12 cellular contexts compared by ENCODE assay signal in genomic region chrX:45506149-45506768, GRCh38.
A peak's percentile ranks its signal among the peaks of the same experiment; 100 is the strongest.
DNase-seq lines count a peak whose midpoint lies in the region; ATAC-seq, FAIRE-seq and TF ChIP-seq lines count a peak whose summit lies in the region.
"Had no signal": no experiment of that assay in that cellular context is flagged by ENCODE, and none has a peak within 500 bp of the region (broad histone marks: within the 10 kb centered on the region; RNA-seq: fewer than 3 reads in every experiment).

No MANE protein-coding gene starts in this region.

- H3K4me3 ChIP-seq in HUES48 (ENCODE audit: low read depth, low read length) (no peak overlapping the region), ascending aorta (no peak overlapping the region), kidney (ENCODE audit: low read length in 2 of 2) (no peak overlapping the region), skeletal muscle tissue (ENCODE audit: low read length in 3 of 3) (no peak overlapping the region)

- no peak for TF ChIP-seq CTCF in ascending aorta (IDR thresholded peaks at IDR 0.05)
- no peak for TF ChIP-seq CTCF in kidney (IDR thresholded peaks at IDR 0.05; ENCODE audit: borderline replicate concordance, extremely low read depth, insufficient read depth)

- no peak for FAIRE-seq in kidney (lab: Jason Lieb, UNC)

- no peaks in the 10 kb centered on the region for H3K36me3 Mint-ChIP-seq in activated CD8-positive, alpha-beta memory T cell treated with anti-CD3 and anti-CD28 coated beads, Interleukin-2, amount 10 ng/mL, durations not matched to agents 7 days and 5 days
- H3K36me3 Mint-ChIP-seq: CD4-positive, alpha-beta memory T cell had no signal

- intact Hi-C loops in ascending aorta (cut with DNase I) (loop anchor here (5.0 to 10.0 kb wide), 3 partner anchors 151 to 206 kb away; no protein-coding TSS in a partner anchor), kidney (cut with DNase I) (no loop called here)

- H3K4me3 Mint-ChIP-seq in activated CD8-positive, alpha-beta memory T cell treated with anti-CD3 and anti-CD28 coated beads, Interleukin-2, amount 10 ng/mL, durations not matched to agents 7 days and 5 days, result no peak overlapping the region
- H3K4me3 Mint-ChIP-seq: CD4-positive, alpha-beta memory T cell had no signal

- DNase-seq in ascending aorta (ENCODE audit: low spot score in 2 of 2) (no peak), kidney (no peak), foreskin melanocyte (no peak)
- no peak for DNase-seq in activated CD8-positive, alpha-beta memory T cell treated with anti-CD3 and anti-CD28 coated beads, Interleukin-2, amount 10 ng/mL, durations not matched to agents 7 days and 5 days
- DNase-seq in stimulated activated CD4-positive, alpha-beta T cell treated with anti-CD3 and anti-CD28 coated beads, Interleukin-2, amount 100 ng/mL, for 48 hours, result no peak
- DNase-seq: activated gamma-delta T cell; CD4-positive, alpha-beta memory T cell; NCI-H1092 treated with DMSO at 0.1 percent for 48 hours had no signal

- H3K27ac ChIP-seq in HUES48 (ENCODE audit: low read depth, low read length) (peak overlapping the region; percentile 82), ascending aorta (peak overlapping the region; percentile 3 to 24), kidney (ENCODE audit: low read depth in 2 of 2, low read length in 2 of 2) (peak overlapping the region; percentile 43 to 69), skeletal muscle tissue (ENCODE audit: low read depth, low read length) (peak overlapping the region; percentile 54)

- H3K9ac ChIP-seq in HUES48 (ENCODE audit: low read depth, low read length), result no peak overlapping the region
- H3K9ac ChIP-seq in kidney (ENCODE audit: low read length in 2 of 2), result no peak overlapping the region
- no peak overlapping the region for H3K9ac ChIP-seq in skeletal muscle tissue (ENCODE audit: low read depth in 1 of 3, low read length in 3 of 3)

- no peak overlapping the region for H3K27ac Mint-ChIP-seq in activated CD8-positive, alpha-beta memory T cell treated with anti-CD3 and anti-CD28 coated beads, Interleukin-2, amount 10 ng/mL, durations not matched to agents 7 days and 5 days
- H3K27ac Mint-ChIP-seq: CD4-positive, alpha-beta memory T cell had no signal

- no peaks in the 10 kb centered on the region for H3K4me1 Mint-ChIP-seq in activated CD8-positive, alpha-beta memory T cell treated with anti-CD3 and anti-CD28 coated beads, Interleukin-2, amount 10 ng/mL, durations not matched to agents 7 days and 5 days

- H3K36me3 ChIP-seq in HUES48 (ENCODE audit: control insufficient read depth, insufficient read depth, low read length), result no peaks in the 10 kb centered on the region
- H3K36me3 ChIP-seq in ascending aorta, result no peaks in the 10 kb centered on the region
- no peaks in the 10 kb centered on the region for H3K36me3 ChIP-seq in kidney (ENCODE audit: control insufficient read depth in 1 of 2, insufficient read depth in 2 of 2, low read length in 2 of 2)
- no peaks in the 10 kb centered on the region for H3K36me3 ChIP-seq in skeletal muscle tissue (ENCODE audit: control insufficient read depth in 3 of 3, insufficient read depth in 3 of 3, low read length in 3 of 3)

- no peak for ATAC-seq in activated CD8-positive, alpha-beta memory T cell treated with anti-CD3 and anti-CD28 coated beads, Interleukin-2, amount 10 ng/mL, durations not matched to agents 7 days and 5 days
- no peak for ATAC-seq in HG03196 (IDR thresholded peaks at IDR 0.05; ENCODE audit: unreplicated experiment)
- ATAC-seq: activated CD4-positive, CD25-positive, alpha-beta regulatory T cell treated with anti-CD3 and anti-CD28 coated beads, Interleukin-2, amount 50 U/mL, for 24 hours had no signal

- H3K27me3 Mint-ChIP-seq in activated CD8-positive, alpha-beta memory T cell treated with anti-CD3 and anti-CD28 coated beads, Interleukin-2, amount 10 ng/mL, durations not matched to agents 7 days and 5 days, result no peaks in the 10 kb centered on the region

- H3K9me3 ChIP-seq in HUES48 (ENCODE audit: control insufficient read depth, insufficient read depth, low read length) (peaks cover 24% of the 10 kb centered on the region), ascending aorta (no peaks in the 10 kb centered on the region), kidney (ENCODE audit: control insufficient read depth in 1 of 2, low read length in 2 of 2) (no peaks in the 10 kb centered on the region), skeletal muscle tissue (ENCODE audit: control insufficient read depth in 3 of 3, low read length in 3 of 3) (no peaks in the 10 kb centered on the region)

- H3K27me3 ChIP-seq in HUES48 (ENCODE audit: control insufficient read depth, insufficient read depth, low read length), result no peaks in the 10 kb centered on the region
- H3K27me3 ChIP-seq in ascending aorta, result no peaks in the 10 kb centered on the region
- no peaks in the 10 kb centered on the region for H3K27me3 ChIP-seq in skeletal muscle tissue (ENCODE audit: control insufficient read depth in 3 of 3, insufficient read depth in 3 of 3, low read length in 3 of 3)

- peaks cover 8% of the 10 kb centered on the region; the same call in 1 of the 2 replicates for H3K4me1 ChIP-seq in HUES48 (ENCODE audit: control insufficient read depth, insufficient read depth, low read length)
- peaks cover 0 to 19% of the 10 kb centered on the region in 2 donors for H3K4me1 ChIP-seq in ascending aorta
- no peaks in the 10 kb centered on the region for H3K4me1 ChIP-seq in kidney (ENCODE audit: control insufficient read depth in 1 of 2, insufficient read depth in 1 of 2, low read depth in 1 of 2, low read length in 2 of 2)
- H3K4me1 ChIP-seq in skeletal muscle tissue (ENCODE audit: control insufficient read depth in 3 of 3, insufficient read depth in 3 of 3, low read length in 3 of 3), result peaks cover 0 to 8% (median 2%) of the 10 kb centered on the region in 3 donors

- no peaks in the 10 kb centered on the region for H3K9me3 Mint-ChIP-seq in activated CD8-positive, alpha-beta memory T cell treated with anti-CD3 and anti-CD28 coated beads, Interleukin-2, amount 10 ng/mL, durations not matched to agents 7 days and 5 days (ENCODE audit: low read depth)

- CTCF ChIA-PET in activated CD8-positive, alpha-beta memory T cell treated with anti-CD3 and anti-CD28 coated beads, Interleukin-2, amount 10 ng/mL, durations not matched to agents 7 days and 5 days (lab: Charles Lee), result no interaction called here

Comparison
In these comparisons a context has a peak if more than half of its experiments do, and no peak if none do; other contexts are left out.
1. H3K27ac ChIP-seq: peak in every context shown above with its lines; median percentile 82 in HUES48; 56 in kidney; 54 in skeletal muscle tissue; 14 in ascending aorta.